Comparison of ENCODE assay signal across 17 cellular contexts in the genomic region with DNA sequence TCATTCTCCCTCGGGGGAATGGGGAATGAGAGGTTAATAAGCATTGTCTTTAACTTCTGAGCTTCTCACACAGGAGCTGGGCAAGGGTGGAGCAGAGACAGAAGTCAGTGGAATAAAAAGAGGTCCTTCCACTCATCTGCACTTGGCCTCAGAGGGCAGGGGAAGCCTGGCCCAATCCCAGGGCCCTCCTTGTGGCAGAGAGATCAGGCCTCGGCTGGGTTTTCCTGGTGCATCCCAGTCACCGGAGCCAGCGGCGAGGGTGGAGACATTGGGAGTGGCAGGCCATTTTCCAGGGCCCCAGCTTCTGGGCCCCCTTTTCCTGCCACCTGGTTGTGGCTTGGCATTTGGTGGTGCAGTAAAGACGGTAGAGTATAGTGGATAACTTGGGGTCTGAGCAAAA. TPM values are rescaled to one million over a fixed set of nuclear protein-coding genes. Genes with fewer than 3 reads are reported as not detected.
DNase-seq lines count a peak whose midpoint lies in the region; ATAC-seq, FAIRE-seq and TF ChIP-seq lines count a peak whose summit lies in the region.
"Had no signal": no experiment of that assay in that cellular context is flagged by ENCODE, and none has a peak within 500 bp of the region (broad histone marks: within the 10 kb centered on the region; RNA-seq: fewer than 3 reads in every experiment).

No MANE protein-coding gene starts in this region.

- intact Hi-C loops in GM12878 (cut with micrococcal nuclease; ENCODE audit: unreplicated experiment) = loop anchor here (5.0 kb wide), 1 partner anchor 106 kb away; the partner anchor contains the start of gene PRKD2

- no TSS peak for BruUV-seq in GM12878 (replicated peaks; lab: Mats Ljungman, UMichigan)

- no peak overlapping the region for H3K27ac Mint-ChIP-seq in neural progenitor cell

- H3K9ac ChIP-seq in SK-N-SH = no peak overlapping the region
- H3K9ac ChIP-seq in GM12878 (ENCODE audit: control insufficient read depth, insufficient read depth, low read length) = no peak overlapping the region
- no peak overlapping the region for H3K9ac ChIP-seq in neural progenitor cell

- TF ChIP-seq CTCF in SK-N-SH (IDR thresholded peaks at IDR 0.05) = no peak
- TF ChIP-seq CTCF in GM13976 (IDR thresholded peaks at IDR 0.05; ENCODE audit: borderline replicate concordance, control extremely low read depth, extremely low read depth, insufficient read depth, missing control alignments) = no peak
- no peak for TF ChIP-seq CTCF in GM12878 (IDR thresholded peaks at IDR 0.05 in 2 of 3, conservative IDR thresholded peaks at IDR 0.05 in 1 of 3; ENCODE audit: control insufficient read depth in 2 of 3, extremely low read depth in 1 of 3, insufficient read depth in 1 of 3, low read depth in 3 of 3, low read length in 3 of 3)
- TF ChIP-seq CTCF in neural progenitor cell (IDR thresholded peaks at IDR 0.05) = no peak

- in situ Hi-C loops in GM13976 (cut with MboI; ENCODE audit: low sequenced_read_pairs, unreplicated experiment) = loop anchor here (5.0 kb wide), 1 partner anchor 51 kb away; the partner anchor contains the start of gene DACT3
- in situ Hi-C loops in GM12878 (cut with MboI) = loop anchor here (5.0 kb wide), 1 partner anchor 51 kb away; the partner anchor contains the start of gene DACT3

- H3K27me3 ChIP-seq in SK-N-SH (ENCODE audit: insufficient read depth) (no peaks in the 10 kb centered on the region), GM12878 (replicated peaks in 1 of 2; ENCODE audit: control insufficient read depth in 2 of 2, insufficient read depth in 2 of 2, low read length in 1 of 2) (no peaks in the 10 kb centered on the region), neural progenitor cell (no peaks in the 10 kb centered on the region)
- H3K27me3 ChIP-seq: right lobe of liver, tibial artery had no signal

- H3K9me2 ChIP-seq in SK-N-SH = no peaks in the 10 kb centered on the region

- no peak for TF ChIP-seq POLR2A in GM12878 (IDR thresholded peaks at IDR 0.05; ENCODE audit: low read depth, low read length)

- H3K9me3 ChIP-seq in SK-N-SH (no peaks in the 10 kb centered on the region), GM12878 (replicated peaks; ENCODE audit: control insufficient read depth, insufficient read depth, low read length) (no peaks in the 10 kb centered on the region), neural progenitor cell (ENCODE audit: low read depth) (no peaks in the 10 kb centered on the region)
- H3K9me3 ChIP-seq: right lobe of liver, tibial artery had no signal

- H4K20me1 ChIP-seq in SK-N-SH (ENCODE audit: insufficient read depth) = no peaks in the 10 kb centered on the region; the same call in 1 of the 2 replicates
- peaks cover 10% of the 10 kb centered on the region for H4K20me1 ChIP-seq in GM12878 (ENCODE audit: control insufficient read depth, insufficient read depth)
- H4K20me1 ChIP-seq in neural progenitor cell (ENCODE audit: low read depth) = peaks cover 6% of the 10 kb centered on the region

- H3K36me3 Mint-ChIP-seq in neural progenitor cell = peaks cover 19% of the 10 kb centered on the region

- ATAC-seq in SK-N-SH treated with all-trans-retinoic acid at 6 μM for 48 hours (no peak), GM12878 (peak; percentile 15), GM19351 (IDR thresholded peaks at IDR 0.05; ENCODE audit: unreplicated experiment) (no peak)
- ATAC-seq: right lobe of liver had no signal

- H3K27ac ChIP-seq in SK-N-SH (ENCODE audit: low read depth in 2 of 2, low read length in 1 of 2) (no peak overlapping the region; a peak in 1 of 4 replicates), GM12878 (ENCODE audit: control insufficient read depth, insufficient read depth) (no peak overlapping the region), neural progenitor cell (no peak overlapping the region)
- H3K27ac ChIP-seq: right lobe of liver, VCaP had no signal

- peak; percentile 4 for DNase-seq in SK-N-SH
- peak; percentile 20 for DNase-seq in GM13976 (ENCODE audit: low spot score)
- no peak for DNase-seq in GM12878 (ENCODE audit: low read depth, low spot score)
- DNase-seq in neural progenitor cell (ENCODE audit: low spot score) = no peak
- DNase-seq in 8988T = no peak
- no peak for DNase-seq in AG08396 (ENCODE audit: low spot score)
- DNase-seq: activated gamma-delta T cell, NCI-H146, NCI-H524 had no signal

- TF ChIP-seq RAD21 in SK-N-SH (IDR thresholded peaks at IDR 0.05; ENCODE audit: low read length) (no peak), GM12878 (IDR thresholded peaks at IDR 0.05; ENCODE audit: insufficient read depth, low read depth, low read length) (no peak)

- peaks cover 10% of the 10 kb centered on the region for H3K4me1 Mint-ChIP-seq in neural progenitor cell

- no peaks in the 10 kb centered on the region for H3K9me3 Mint-ChIP-seq in neural progenitor cell

- H3K4me1 ChIP-seq in SK-N-SH (ENCODE audit: control insufficient read depth in 1 of 2, insufficient read depth in 2 of 2, low read depth in 1 of 2, low read length in 1 of 2) = peaks cover 0 to 16% of the 10 kb centered on the region in 2 experiments; a peak in 2 of 4 replicates
- peaks cover 31% of the 10 kb centered on the region for H3K4me1 ChIP-seq in GM12878 (ENCODE audit: control insufficient read depth, insufficient read depth, low read length)
- H3K4me1 ChIP-seq in neural progenitor cell = no peaks in the 10 kb centered on the region

- H3F3A ChIP-seq in SK-N-SH (replicated peaks; ENCODE audit: insufficient read depth) = peaks cover 7% of the 10 kb centered on the region
- peaks cover 5% of the 10 kb centered on the region for H3F3A ChIP-seq in neural progenitor cell (ENCODE audit: low read depth)

- H3K27me3 Mint-ChIP-seq in neural progenitor cell (ENCODE audit: insufficient read depth, low read depth) = peaks cover 11% of the 10 kb centered on the region

- WGBS in SK-N-SH (ENCODE audit: low lambda C conversion rate) = 98% methylated on average over 5 of the region's 6 CpGs
- WGBS in GM12878 (ENCODE audit: insufficient coverage, insufficient replicate concordance, low lambda C conversion rate, missing lambda C conversion rate) = 77% methylated on average over 6 of the region's 6 CpGs

- POLR2A ChIA-PET in SK-N-SH (lab: Yijun Ruan, JAX) = interaction anchor here (1.0 to 2.0 kb wide), 4 partner anchors 9 to 104 kb away, joined by 3 to 7 read pairs (median 5); partner anchors contain the start of gene CALM3
- POLR2A ChIA-PET in GM12878 (lab: Charles Lee) = interaction anchor here (0.8 to 5.5 kb wide), 7 partner anchors 8 to 102 kb away, joined by 3 to 45 read pairs (median 5); partner anchors contain the start of genes CALM3, DACT3 and PTGIR

- FAIRE-seq in GM12878 (lab: Jason Lieb, UNC) = no peak
- FAIRE-seq: A204.1, colon, H54 had no signal

- TF ChIP-seq EP300 in SK-N-SH (IDR thresholded peaks at IDR 0.05; ENCODE audit: borderline replicate concordance in 1 of 2, low read depth in 1 of 2, low read length in 1 of 2) (no peak), GM12878 (IDR thresholded peaks at IDR 0.05; ENCODE audit: borderline replicate concordance in 1 of 2, control insufficient read depth in 1 of 2, low read depth in 2 of 2, low read length in 2 of 2) (no peak)

- SMC1A ChIA-PET in GM12878 (lab: Charles Lee; ENCODE audit: uncharacterized antibody, unreplicated experiment) = interaction anchor here (0.8 to 17.6 kb wide), 11 partner anchors 10 to 117 kb away, joined by 3 to 286 read pairs (median 4); partner anchors contain the start of genes CALM3 and DACT3

- H3K79me2 ChIP-seq in SK-N-SH (ENCODE audit: insufficient read depth) (peaks cover 1% of the 10 kb centered on the region; the same call in 1 of the 2 replicates), GM12878 (ENCODE audit: control insufficient read depth, insufficient read depth, low read length) (no peaks in the 10 kb centered on the region), neural progenitor cell (ENCODE audit: low read depth) (no peaks in the 10 kb centered on the region)

- H3K36me3 ChIP-seq in SK-N-SH (replicated peaks in 1 of 2; ENCODE audit: control insufficient read depth in 1 of 2, insufficient read depth in 2 of 2, low read length in 1 of 2) (peaks cover 12 to 38% of the 10 kb centered on the region in 2 experiments), GM12878 (ENCODE audit: control insufficient read depth in 2 of 2, insufficient read depth in 2 of 2, low read length in 1 of 2) (peaks cover 25 to 34% of the 10 kb centered on the region in 2 experiments; a peak in 3 of 4 replicates), neural progenitor cell (no peaks in the 10 kb centered on the region)

- CTCF ChIA-PET in SK-N-SH (lab: Yijun Ruan, JAX) (interaction anchor here (0.7 to 23.7 kb wide), 8 partner anchors 9 to 142 kb away, joined by 3 to 471 read pairs (median 4); partner anchors contain the start of genes CALM3 and DACT3), GM12878 (lab: Yijun Ruan, JAX) (interaction anchor here (0.6 to 13.7 kb wide), 16 partner anchors 9 to 264 kb away, joined by 3 to 434 read pairs (median 5); partner anchors contain the start of genes CALM3, DACT3, FKRP and GNG8)

- H2AFZ ChIP-seq in SK-N-SH (ENCODE audit: low read depth) = no peak overlapping the region
- H2AFZ ChIP-seq in GM12878 (ENCODE audit: control insufficient read depth, low read depth, low read length) = no peak overlapping the region
- H2AFZ ChIP-seq in neural progenitor cell (replicated peaks) = no peak overlapping the region

- no peak overlapping the region for H3K4me2 ChIP-seq in SK-N-SH
- peak overlapping the region; percentile 75 for H3K4me2 ChIP-seq in GM12878 (ENCODE audit: control insufficient read depth, insufficient read depth)
- no peak overlapping the region for H3K4me2 ChIP-seq in neural progenitor cell

- H3K4me3 Mint-ChIP-seq in neural progenitor cell = peak overlapping the region; percentile 21

- H3K4me3 ChIP-seq in SK-N-SH (ENCODE audit: low read depth in 2 of 2, low read length in 1 of 2) (no peak overlapping the region), GM12878 (no peak overlapping the region), neural progenitor cell (no peak overlapping the region)
- H3K4me3 ChIP-seq: right lobe of liver, tibial artery had no signal

- RAD21 ChIA-PET in GM12878 (lab: Charles Lee; ENCODE audit: unreplicated experiment) = interaction anchor here (1.0 to 11.8 kb wide), 5 partner anchors 10 to 142 kb away, joined by 4 to 245 read pairs (median 7); partner anchors contain the start of genes CALM3 and DACT3

RNA-seq across cellular contexts. Expression of gene CALM3, which starts 10.7 kb away (rescaled TPM):
- polyA plus RNA-seq in SK-N-SH (2012; rRNA removed) = 445 and 495 TPM in 2 replicates
- 552 and 634 TPM in 2 replicates for polyA plus RNA-seq in SK-N-SH (2012; cell fraction: cytosol; rRNA removed)
- 207 and 230 TPM in 2 replicates for polyA plus RNA-seq in SK-N-SH (2012; cell fraction: nucleus; rRNA removed)
- total RNA-seq in GM12878 (2013; cell fraction: nucleolus; rRNA removed) = 54.7 and 60.8 TPM in 2 replicates
- 177 and 178 TPM in 2 replicates for total RNA-seq in GM12878 (2014; rRNA removed)
- total RNA-seq in GM12878 (2014; rRNA removed; fragmentation: Illumina TruSeq; extraction: Trizol) = 197 and 205 TPM in 2 replicates
- total RNA-seq in GM12878 (2021) = 371 and 375 TPM in 2 replicates
- polyA plus RNA-seq in GM12878 (2011; ENCODE audit: low read depth) = 291 TPM
- polyA plus RNA-seq in GM12878 (2011; rRNA removed) = 733 and 849 TPM in 2 replicates
- 498 and 585 TPM in 2 replicates for polyA plus RNA-seq in GM12878 (2011; cell fraction: cytosol; rRNA removed)
- 422 and 445 TPM in 2 replicates for polyA plus RNA-seq in GM12878 (2011; cell fraction: nucleus; rRNA removed)
- 373 and 454 TPM in 2 replicates for polyA plus RNA-seq in GM12878 (2012)
- 338 and 393 TPM in 2 replicates for polyA plus RNA-seq in GM12878 (2014; fragmentation: Illumina TruSeq; extraction: Trizol)
- 100 to 1,000 TPM; 164 to 202 TPM for polyA plus RNA-seq in GM12878 (2014; fragmentation: Nextera tagmentation; extraction: Ambion mirVana)
- polyA plus RNA-seq in GM12878 (2014; rRNA removed) = 346 and 407 TPM in 2 replicates
- 100 to 1,000 TPM; 349 to 375 TPM for polyA plus RNA-seq in GM12878 (2016; fragmentation: Nextera tagmentation; extraction: Ambion mirVana)
- polyA minus RNA-seq in GM12878 (2011; rRNA and poly(A)+ RNA removed) = 226 and 423 TPM in 2 replicates
- 89.3 and 102 TPM in 2 replicates for polyA minus RNA-seq in GM12878 (2011; cell fraction: cytosol; rRNA and poly(A)+ RNA removed)
- polyA minus RNA-seq in GM12878 (2011; cell fraction: nucleus; rRNA and poly(A)+ RNA removed) = 49.6 and 52.8 TPM in 2 replicates
- total RNA-seq in neural progenitor cell (ENCODE audit: low replicate concordance) = 373 and 403 TPM in 2 replicates

RNA-seq across cellular contexts. Expression of gene PTGIR, which starts 13.1 kb away (rescaled TPM):
- 2.5 and 3.3 TPM in 2 replicates for polyA plus RNA-seq in SK-N-SH (2012; rRNA removed)
- 1.0 and 1.6 TPM in 2 replicates for polyA plus RNA-seq in SK-N-SH (2012; cell fraction: cytosol; rRNA removed)
- polyA plus RNA-seq in SK-N-SH (2012; cell fraction: nucleus; rRNA removed) = 9.5 and 11.9 TPM in 2 replicates
- total RNA-seq in GM12878 (2013; cell fraction: nucleolus; rRNA removed) = 66.6 and 83.6 TPM in 2 replicates
- 16.3 and 16.7 TPM in 2 replicates for total RNA-seq in GM12878 (2014; rRNA removed)
- total RNA-seq in GM12878 (2014; rRNA removed; fragmentation: Illumina TruSeq; extraction: Trizol) = 5.4 and 6.5 TPM in 2 replicates
- 14.7 and 17.9 TPM in 2 replicates for total RNA-seq in GM12878 (2021)
- polyA plus RNA-seq in GM12878 (2011; ENCODE audit: low read depth) = 3.2 TPM
- 9.9 and 15.2 TPM in 2 replicates for polyA plus RNA-seq in GM12878 (2011; rRNA removed)
- polyA plus RNA-seq in GM12878 (2011; cell fraction: cytosol; rRNA removed) = 19.4 and 32.9 TPM in 2 replicates
- 48.5 and 57.6 TPM in 2 replicates for polyA plus RNA-seq in GM12878 (2011; cell fraction: nucleus; rRNA removed)
- 7.5 and 9.5 TPM in 2 replicates for polyA plus RNA-seq in GM12878 (2012)
- 3.9 and 6.7 TPM in 2 replicates for polyA plus RNA-seq in GM12878 (2014; fragmentation: Illumina TruSeq; extraction: Trizol)
- 1 to 10 TPM in 1 of 2 experiments, under 1 TPM in 1; 0.34 to 1.5 TPM for polyA plus RNA-seq in GM12878 (2014; fragmentation: Nextera tagmentation; extraction: Ambion mirVana)
- polyA plus RNA-seq in GM12878 (2014; rRNA removed) = 25.8 and 29.1 TPM in 2 replicates
- 10 to 100 TPM in 1 of 2 experiments, 1 to 10 TPM in 1; 9.7 to 10.1 TPM for polyA plus RNA-seq in GM12878 (2016; fragmentation: Nextera tagmentation; extraction: Ambion mirVana)
- 7.6 and 15.0 TPM in 2 replicates for polyA minus RNA-seq in GM12878 (2011; rRNA and poly(A)+ RNA removed)
- 3.5 and 5.6 TPM in 2 replicates for polyA minus RNA-seq in GM12878 (2011; cell fraction: cytosol; rRNA and poly(A)+ RNA removed)
- polyA minus RNA-seq in GM12878 (2011; cell fraction: nucleus; rRNA and poly(A)+ RNA removed) = 6.2 and 14.4 TPM in 2 replicates
- total RNA-seq in neural progenitor cell (ENCODE audit: low replicate concordance) = not detected in 2 replicates

RNA-seq across cellular contexts. Expression of gene GNG8, which starts 24.2 kb away (rescaled TPM):
- not detected in 2 replicates for polyA plus RNA-seq in SK-N-SH (2012; rRNA removed)
- not detected in 2 replicates for polyA plus RNA-seq in SK-N-SH (2012; cell fraction: cytosol; rRNA removed)
- not detected in 2 replicates for polyA plus RNA-seq in SK-N-SH (2012; cell fraction: nucleus; rRNA removed)
- not detected in 2 replicates for total RNA-seq in GM12878 (2013; cell fraction: nucleolus; rRNA removed)
- total RNA-seq in GM12878 (2014; rRNA removed) = not detected in 2 replicates
- total RNA-seq in GM12878 (2014; rRNA removed; fragmentation: Illumina TruSeq; extraction: Trizol) = not detected in 2 replicates
- total RNA-seq in GM12878 (2021) = not detected in 2 replicates
- polyA plus RNA-seq in GM12878 (2011; ENCODE audit: low read depth) = not detected
- 1.2 TPM in 1 of 2 replicates, not detected in the other for polyA plus RNA-seq in GM12878 (2011; rRNA removed)
- polyA plus RNA-seq in GM12878 (2011; cell fraction: cytosol; rRNA removed) = not detected in 2 replicates
- not detected in 2 replicates for polyA plus RNA-seq in GM12878 (2011; cell fraction: nucleus; rRNA removed)
- polyA plus RNA-seq in GM12878 (2012) = 10.6 TPM in 1 of 2 replicates, not detected in the other
- polyA plus RNA-seq in GM12878 (2014; fragmentation: Illumina TruSeq; extraction: Trizol) = not detected in 2 replicates
- 1 to 10 TPM; 4.1 to 6.6 TPM for polyA plus RNA-seq in GM12878 (2014; fragmentation: Nextera tagmentation; extraction: Ambion mirVana)
- not detected in 2 replicates for polyA plus RNA-seq in GM12878 (2014; rRNA removed)
- polyA plus RNA-seq in GM12878 (2016; fragmentation: Nextera tagmentation; extraction: Ambion mirVana) = 1 to 10 TPM in 1 of 2 experiments, not detected in 1; 1.3 TPM
- not detected in 2 replicates for polyA minus RNA-seq in GM12878 (2011; rRNA and poly(A)+ RNA removed)
- polyA minus RNA-seq in GM12878 (2011; cell fraction: cytosol; rRNA and poly(A)+ RNA removed) = not detected in 2 replicates
- not detected in 2 replicates for polyA minus RNA-seq in GM12878 (2011; cell fraction: nucleus; rRNA and poly(A)+ RNA removed)
- not detected in 2 replicates for total RNA-seq in neural progenitor cell (ENCODE audit: low replicate concordance)
- total RNA-seq: right lobe of liver had no signal

RNA-seq across cellular contexts. Expression of gene DACT3, which starts 49.2 kb away (rescaled TPM):
- polyA plus RNA-seq in SK-N-SH (2012; rRNA removed) = 9.5 and 10.6 TPM in 2 replicates
- polyA plus RNA-seq in SK-N-SH (2012; cell fraction: cytosol; rRNA removed) = 6.9 and 8.6 TPM in 2 replicates
- polyA plus RNA-seq in SK-N-SH (2012; cell fraction: nucleus; rRNA removed) = 7.0 and 8.3 TPM in 2 replicates
- total RNA-seq in GM12878 (2013; cell fraction: nucleolus; rRNA removed) = 5.6 and 5.9 TPM in 2 replicates
- total RNA-seq in GM12878 (2014; rRNA removed) = 0.27 and 0.62 TPM in 2 replicates
- total RNA-seq in GM12878 (2014; rRNA removed; fragmentation: Illumina TruSeq; extraction: Trizol) = 0.23 and 0.27 TPM in 2 replicates
- total RNA-seq in GM12878 (2021) = 0.64 and 0.74 TPM in 2 replicates
- 0.80 TPM for polyA plus RNA-seq in GM12878 (2011; ENCODE audit: low read depth)
- 2.4 and 2.5 TPM in 2 replicates for polyA plus RNA-seq in GM12878 (2011; rRNA removed)
- polyA plus RNA-seq in GM12878 (2011; cell fraction: cytosol; rRNA removed) = 1.9 and 2.3 TPM in 2 replicates
- polyA plus RNA-seq in GM12878 (2011; cell fraction: nucleus; rRNA removed) = 2.0 and 2.3 TPM in 2 replicates
- 1.5 and 1.7 TPM in 2 replicates for polyA plus RNA-seq in GM12878 (2012)
- polyA plus RNA-seq in GM12878 (2014; fragmentation: Illumina TruSeq; extraction: Trizol) = 0.35 and 0.76 TPM in 2 replicates
- under 1 TPM; 0.11 to 0.16 TPM for polyA plus RNA-seq in GM12878 (2014; fragmentation: Nextera tagmentation; extraction: Ambion mirVana)
- polyA plus RNA-seq in GM12878 (2014; rRNA removed) = 0.46 and 0.47 TPM in 2 replicates
- polyA plus RNA-seq in GM12878 (2016; fragmentation: Nextera tagmentation; extraction: Ambion mirVana) = under 1 TPM in 1 of 2 experiments, not detected in 1; 0.05 TPM
- 0.95 and 2.6 TPM in 2 replicates for polyA minus RNA-seq in GM12878 (2011; rRNA and poly(A)+ RNA removed)
- polyA minus RNA-seq in GM12878 (2011; cell fraction: cytosol; rRNA and poly(A)+ RNA removed) = 1.1 and 1.6 TPM in 2 replicates
- polyA minus RNA-seq in GM12878 (2011; cell fraction: nucleus; rRNA and poly(A)+ RNA removed) = 0.48 and 0.67 TPM in 2 replicates
- total RNA-seq in neural progenitor cell (ENCODE audit: low replicate concordance) = 0.75 and 2.2 TPM in 2 replicates

Comparison
In these comparisons a context has a peak if more than half of its experiments do, and no peak if none do; other contexts are left out.
1. DNase-seq: peak in SK-N-SH (single experiment) and GM13976 (single experiment); none in GM12878 (single experiment), neural progenitor cell (single experiment), 8988T (single experiment) and AG08396 (single experiment).